In the genomic region with DNA sequence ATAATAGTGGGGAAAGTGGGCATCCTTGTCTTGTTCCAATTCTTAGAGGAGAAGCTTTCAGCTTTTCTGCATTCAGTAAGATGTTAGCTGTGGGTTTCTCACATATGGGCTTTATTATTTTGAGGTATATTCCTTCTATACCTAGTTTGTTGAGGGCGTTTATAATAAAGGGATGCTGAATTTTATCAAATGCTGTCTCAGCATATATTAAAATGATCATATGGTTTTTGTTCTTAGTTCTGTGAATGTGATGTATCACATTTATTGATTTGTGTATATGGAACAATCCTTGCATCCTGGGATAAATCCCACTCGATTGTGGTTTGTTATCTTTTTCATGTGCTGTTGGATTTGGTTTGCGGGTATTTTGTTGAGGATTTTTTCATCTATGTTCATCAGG, we compare ENCODE assay signal across 26 cellular contexts. TPM values are rescaled to one million over a fixed set of nuclear protein-coding genes. Genes with fewer than 3 reads are reported as not detected.
DNase-seq lines count a peak whose midpoint lies in the region; ATAC-seq, FAIRE-seq and TF ChIP-seq lines count a peak whose summit lies in the region.
"Had no signal": no experiment of that assay in that cellular context is flagged by ENCODE, and none has a peak within 500 bp of the region (broad histone marks: within the 10 kb centered on the region; RNA-seq: fewer than 3 reads in every experiment).

No MANE protein-coding gene starts in this region.

- TF ChIP-seq RAD21 in H1 (IDR thresholded peaks at IDR 0.05 in 1 of 2, conservative IDR thresholded peaks at IDR 0.05 in 1 of 2; ENCODE audit: low read depth in 2 of 2, low read length in 2 of 2) = no peak

- H3K9ac ChIP-seq in H1 (replicated peaks in 1 of 4; ENCODE audit: extremely low read depth in 1 of 4, low read depth in 3 of 4, low read length in 3 of 4) = no peak overlapping the region

- no peak for FAIRE-seq in H1 (lab: Jason Lieb, UNC)
- FAIRE-seq: urothelium cell line had no signal

- no peak for TF ChIP-seq POLR2A in H1 (IDR thresholded peaks at IDR 0.05; ENCODE audit: control extremely low read depth in 1 of 2, low read depth in 2 of 2, low read length in 2 of 2)

- no peak overlapping the region for H3K23ac ChIP-seq in H1 (ENCODE audit: insufficient read length)

- H2BK12ac ChIP-seq in H1 (ENCODE audit: low read depth, low read length) = no peak overlapping the region; the same call in 1 of the 2 replicates

- 82% methylated on average over 3 of the region's 3 CpGs; no CpG with 5 or more reads in 1 of the 2 experiments for WGBS in H1 (ENCODE audit: extremely low coverage in 1 of 2, insufficient coverage in 1 of 2, insufficient read length in 1 of 2, insufficient replicate concordance in 2 of 2, low coverage in 1 of 2, low lambda C conversion rate in 2 of 2, missing lambda C conversion rate in 1 of 2), 2 experiments

- H3K9me3 ChIP-seq in KOPT-K1 (ENCODE audit: insufficient read depth, low read length, poor library complexity, severe bottlenecking) = no peaks in the 10 kb centered on the region
- peaks cover 11 to 13% of the 10 kb centered on the region in 2 experiments for H3K9me3 ChIP-seq in H1 (ENCODE audit: insufficient read depth in 2 of 2, low read depth in 1 of 2, low read length in 1 of 2)

- H2BK15ac ChIP-seq in H1 (ENCODE audit: low read length) = no peak overlapping the region

- CTCF ChIA-PET in activated naive CD4-positive, alpha-beta T cell treated with anti-CD3 and anti-CD28 coated beads, Interleukin-2, amount 10 ng/mL, durations not matched to agents 7 days and 5 days (lab: Charles Lee) = interaction anchor here (0.9 kb wide), 1 partner anchor 12 kb away, joined by 5 read pairs; no protein-coding TSS in a partner anchor
- CTCF ChIA-PET in H1 (lab: Charles Lee; ENCODE audit: partially characterized antibody) = interaction anchor here (0.5 to 3.8 kb wide), 3 partner anchors 13 to 33 kb away, joined by 3 to 39 read pairs (median 4); no protein-coding TSS in a partner anchor

- no peak overlapping the region for H3K18ac ChIP-seq in H1 (ENCODE audit: extremely low read depth, low read length)

- H4K5ac ChIP-seq in H1 (ENCODE audit: insufficient read length, low read depth, low read length) = peak overlapping the region; percentile 60

- H3K4me1 ChIP-seq in H1 (replicated peaks in 1 of 4; ENCODE audit: control insufficient read depth in 3 of 4, insufficient read depth in 4 of 4, low read length in 3 of 4) = peaks cover 5 to 17% (median 11%) of the 10 kb centered on the region in 4 experiments; a peak in 6 of 7 replicates

- no peak overlapping the region; the same call in 1 of the 2 replicates for H2BK20ac ChIP-seq in H1 (ENCODE audit: low read length)

- no peaks in the 10 kb centered on the region for H3K23me2 ChIP-seq in H1 (ENCODE audit: low read depth, low read length)

- no peak for ATAC-seq in activated naive CD4-positive, alpha-beta T cell treated with anti-CD3 and anti-CD28 coated beads, Interleukin-2, amount 50 U/mL, for 72 hours
- no peak for ATAC-seq in HG02970 (IDR thresholded peaks at IDR 0.05; ENCODE audit: low FRiP score, unreplicated experiment)
- no peak for ATAC-seq in GM19324 (IDR thresholded peaks at IDR 0.05; ENCODE audit: low FRiP score, unreplicated experiment)
- ATAC-seq: Right ventricle myocardium inferior, sciatic nerve had no signal

- H3K4ac ChIP-seq in H1 (replicated peaks; ENCODE audit: insufficient read length, low read depth, low read length) = no peak overlapping the region

- no peak overlapping the region for H2AFZ ChIP-seq in H1 (ENCODE audit: low read length)

- no peak overlapping the region for H3K4me3 Mint-ChIP-seq in activated naive CD4-positive, alpha-beta T cell treated with anti-CD3 and anti-CD28 coated beads, Interleukin-2, amount 10 ng/mL, durations not matched to agents 7 days and 5 days
- no peak overlapping the region for H3K4me3 Mint-ChIP-seq in type B pancreatic cell
- H3K4me3 Mint-ChIP-seq: nephron progenitor cell had no signal

- H3K4me3 ChIP-seq in H1 (ENCODE audit: extremely low read depth in 1 of 4, insufficient read depth in 2 of 4, low read depth in 3 of 4, low read length in 4 of 4) = no peak overlapping the region
- H3K4me3 ChIP-seq: cardiac muscle cell had no signal

- no peaks in the 10 kb centered on the region for H4K20me1 ChIP-seq in H1 (replicated peaks in 1 of 2; ENCODE audit: control insufficient read depth in 1 of 2, insufficient read depth in 2 of 2, low read length in 2 of 2)

- no peak overlapping the region for H4K8ac ChIP-seq in H1 (ENCODE audit: extremely low read depth, insufficient read depth, low read length)

- H3K27ac Mint-ChIP-seq in activated naive CD4-positive, alpha-beta T cell treated with anti-CD3 and anti-CD28 coated beads, Interleukin-2, amount 50 U/mL, for 72 hours = peak overlapping the region; percentile 95 to 98
- H3K27ac Mint-ChIP-seq in activated naive CD4-positive, alpha-beta T cell treated with anti-CD3 and anti-CD28 coated beads, Interleukin-2, amount 10 ng/mL, durations not matched to agents 7 days and 5 days = no peak overlapping the region
- peak overlapping the region; percentile 21 for H3K27ac Mint-ChIP-seq in type B pancreatic cell
- H3K27ac Mint-ChIP-seq: nephron progenitor cell had no signal

- no peak for TF ChIP-seq EP300 in H1 (IDR thresholded peaks at IDR 0.05; ENCODE audit: borderline replicate concordance in 1 of 2, low read depth in 2 of 2, low read length in 2 of 2)

- no peaks in the 10 kb centered on the region for H3K79me2 ChIP-seq in H1 (ENCODE audit: control insufficient read depth in 1 of 2, insufficient read depth in 2 of 2, low read length in 2 of 2)

- H2BK120ac ChIP-seq in H1 (replicated peaks; ENCODE audit: low read depth, low read length) = peak overlapping the region; percentile 78

- no peak overlapping the region for H3K14ac ChIP-seq in H1 (ENCODE audit: insufficient read length)

- no peak overlapping the region for H2AK5ac ChIP-seq in H1 (ENCODE audit: low read depth, low read length)

- no peak overlapping the region for H3K4me2 ChIP-seq in H1 (ENCODE audit: insufficient read depth in 1 of 2, low read depth in 2 of 2, low read length in 2 of 2)

- H3K27me3 ChIP-seq in H1 (replicated peaks in 1 of 4; ENCODE audit: control insufficient read depth in 3 of 4, extremely low read depth in 1 of 4, insufficient read depth in 3 of 4, low read length in 3 of 4) = no peaks in the 10 kb centered on the region
- H3K27me3 ChIP-seq: cardiac muscle cell had no signal

- no peak for DNase-seq in activated naive CD4-positive, alpha-beta T cell treated with anti-CD3 and anti-CD28 coated beads, Interleukin-2, amount 50 U/mL, for 72 hours (ENCODE audit: low spot score in 2 of 2)
- no peak for DNase-seq in activated naive CD4-positive, alpha-beta T cell treated with anti-CD3 and anti-CD28 coated beads, Interleukin-2, amount 10 ng/mL, durations not matched to agents 7 days and 5 days
- DNase-seq in H1 (ENCODE audit: low read depth in 1 of 2, low spot score in 2 of 2) (no peak), type B pancreatic cell (ENCODE audit: extremely low spot score, unreplicated experiment) (no peak)
- no peak for DNase-seq in stimulated activated naive CD4-positive, alpha-beta T cell treated with Interleukin-2 at 50 U/mL for 16 hours (lab: John Stamatoyannopoulos, UW)
- DNase-seq: activated CD4-positive, CD25-positive, alpha-beta regulatory T cell treated with anti-CD3 and anti-CD28 coated beads, Interleukin-2, amount 50 U/mL, for 72 hours; activated effector memory CD4-positive, alpha-beta T cell treated with Interleukin-2 at 50 U/mL for 16 hours; dermis blood vessel endothelial cell; H7; head of caudate nucleus; Kasumi-1; NCI-H1048; NCI-H1930; NCI-H2227 treated with DMSO at 0.1 percent for 48 hours; NCI-H748 treated with DMSO at 0.1 percent for 48 hours; nephron progenitor cell; stimulated activated CD4-positive, alpha-beta T cell treated with anti-CD3 and anti-CD28 coated beads, Interleukin-15, amount 100 ng/mL, for 24 hours had no signal

- H3K79me1 ChIP-seq in H1 (ENCODE audit: low read depth, low read length) = no peaks in the 10 kb centered on the region

- no peak overlapping the region; the same call in 1 of the 2 replicates for H2BK5ac ChIP-seq in H1 (ENCODE audit: low read depth, low read length)

- H3K27ac ChIP-seq in KOPT-K1 (ENCODE audit: low read depth, low read length, poor library complexity, severe bottlenecking) = peak overlapping the region; percentile 4
- no peak overlapping the region for H3K27ac ChIP-seq in H1 (ENCODE audit: low read depth, low read length)
- H3K27ac ChIP-seq: C4-2B, cardiac muscle cell had no signal

- H3K36me3 ChIP-seq in KOPT-K1 (ENCODE audit: insufficient read depth, low read length) (no peaks in the 10 kb centered on the region), H1 (ENCODE audit: control insufficient read depth in 2 of 4, insufficient read depth in 4 of 4, low read length in 3 of 4) (no peaks in the 10 kb centered on the region)
- H3K36me3 ChIP-seq: cardiac muscle cell had no signal

- peaks cover 92% of the 10 kb centered on the region for H3K4me1 Mint-ChIP-seq in activated naive CD4-positive, alpha-beta T cell treated with anti-CD3 and anti-CD28 coated beads, Interleukin-2, amount 10 ng/mL, durations not matched to agents 7 days and 5 days
- H3K4me1 Mint-ChIP-seq in type B pancreatic cell (ENCODE audit: unreplicated experiment) = peaks cover 22% of the 10 kb centered on the region

- POLR2A ChIA-PET in H1 (lab: Charles Lee; ENCODE audit: partially characterized antibody) = interaction anchor here (0.6 to 0.7 kb wide), 2 partner anchors 73 to 132 kb away, joined by 3 to 4 read pairs; no protein-coding TSS in a partner anchor

- TF ChIP-seq CTCF in H1 (IDR thresholded peaks at IDR 0.05; ENCODE audit: control extremely low read depth in 1 of 3, insufficient read depth in 1 of 3, low read depth in 1 of 3, low read length in 3 of 3) = no peak
- no peak for TF ChIP-seq CTCF in type B pancreatic cell (conservative IDR thresholded peaks at IDR 0.05)

- H3K36me3 Mint-ChIP-seq in activated naive CD4-positive, alpha-beta T cell treated with anti-CD3 and anti-CD28 coated beads, Interleukin-2, amount 50 U/mL, for 72 hours = peaks cover 50 to 93% of the 10 kb centered on the region in 2 donors
- H3K36me3 Mint-ChIP-seq in activated naive CD4-positive, alpha-beta T cell treated with anti-CD3 and anti-CD28 coated beads, Interleukin-2, amount 10 ng/mL, durations not matched to agents 7 days and 5 days = peaks cover 93% of the 10 kb centered on the region
- peaks cover 10% of the 10 kb centered on the region for H3K36me3 Mint-ChIP-seq in type B pancreatic cell

- no peak overlapping the region for H4K91ac ChIP-seq in H1 (replicated peaks; ENCODE audit: insufficient read length, low read length)

- H3K9me3 Mint-ChIP-seq in activated naive CD4-positive, alpha-beta T cell treated with anti-CD3 and anti-CD28 coated beads, Interleukin-2, amount 50 U/mL, for 72 hours = peaks cover 8 to 12% of the 10 kb centered on the region in 2 donors
- peaks cover 22% of the 10 kb centered on the region for H3K9me3 Mint-ChIP-seq in activated naive CD4-positive, alpha-beta T cell treated with anti-CD3 and anti-CD28 coated beads, Interleukin-2, amount 10 ng/mL, durations not matched to agents 7 days and 5 days
- H3K9me3 Mint-ChIP-seq in type B pancreatic cell = peaks cover 23% of the 10 kb centered on the region

- H3K56ac ChIP-seq in H1 (replicated peaks; ENCODE audit: insufficient read length, low read depth, low read length) = no peak overlapping the region

- H3K27me3 Mint-ChIP-seq in activated naive CD4-positive, alpha-beta T cell treated with anti-CD3 and anti-CD28 coated beads, Interleukin-2, amount 10 ng/mL, durations not matched to agents 7 days and 5 days = no peaks in the 10 kb centered on the region
- H3K27me3 Mint-ChIP-seq in type B pancreatic cell = no peaks in the 10 kb centered on the region

RNA-seq across cellular contexts. Expression of a gene that starts 43.1 kb away (rescaled TPM):
- total RNA-seq in activated naive CD4-positive, alpha-beta T cell treated with anti-CD3 and anti-CD28 coated beads, Interleukin-2, amount 50 U/mL, for 72 hours = 10 to 100 TPM; 49.7 to 61.0 TPM
- total RNA-seq in H1 (2021; fragmentation: NEBNext Ultra II Directional; extraction: Animal tissue kit (Norgen Biotek cat#: 25700)) = 1.4 and 1.9 TPM in 2 replicates
- polyA plus RNA-seq in H1 (2011; rRNA removed) = 1.4 and 2.3 TPM in 2 replicates
- polyA plus RNA-seq in H1 (2011; cell fraction: cytosol; rRNA removed) = 2.0 TPM
- 3.2 TPM for polyA plus RNA-seq in H1 (2011; cell fraction: nucleus; rRNA removed)
- polyA plus RNA-seq in H1 (2012, experiment 1 of 2) = 0.73 to 1.6 TPM (median 1.2 TPM) in 4 replicates
- polyA plus RNA-seq in H1 (2012, experiment 2 of 2) = 1.0 TPM
- 0.51 TPM for polyA plus RNA-seq in H1 (2013, experiment 1 of 2)
- 0.53 TPM for polyA plus RNA-seq in H1 (2013, experiment 2 of 2)
- polyA minus RNA-seq in H1 (2011; rRNA and poly(A)+ RNA removed) = 1.4 and 1.6 TPM in 2 replicates
- 2.0 TPM for polyA minus RNA-seq in H1 (2011; cell fraction: cytosol; rRNA and poly(A)+ RNA removed)
- 1.4 TPM for polyA minus RNA-seq in H1 (2011; cell fraction: nucleus; rRNA and poly(A)+ RNA removed)
- total RNA-seq in type B pancreatic cell (ENCODE audit: low replicate concordance) = 5.5 and 8.4 TPM in 2 replicates
- polyA plus RNA-seq: AG04450, cardiac muscle cell had no signal
